In genomic region chr13:112447306-112447705, GRCh38 we compare ENCODE assay signal across 19 cellular contexts.
"Had no signal": no experiment of that assay in that cellular context is flagged by ENCODE, and none has a peak within 500 bp of the region (broad histone marks: within the 10 kb centered on the region; RNA-seq: fewer than 3 reads in every experiment).

No MANE protein-coding gene starts in this region.

- H3K4me1 ChIP-seq: left lung, psoas muscle, right lobe of liver, thyroid gland had no signal

- H3K9me3 ChIP-seq: left lung, lower lobe of right lung, psoas muscle, right lobe of liver, suprapubic skin, thyroid gland had no signal

- H3K36me3 Mint-ChIP-seq: memory B cell; naive thymus-derived CD4-positive, alpha-beta T cell; stimulated activated naive B cell treated with anti-CD40 and anti-IgM and Interleukin-4, amounts not matched to agents 10 μg/mL and 1 μg/mL and 100 μg/mL, for 72 hours; type B pancreatic cell had no signal

- ATAC-seq: lower lobe of right lung; naive thymus-derived CD4-positive, alpha-beta T cell; psoas muscle; right lobe of liver; stimulated activated naive B cell treated with anti-CD40 and anti-IgM and Interleukin-4, amounts not matched to agents 10 μg/mL and 1 μg/mL and 100 μg/mL, for 72 hours had no signal

- H3K4me3 Mint-ChIP-seq: memory B cell; naive thymus-derived CD4-positive, alpha-beta T cell; nephron progenitor cell; stimulated activated naive B cell treated with anti-CD40 and anti-IgM and Interleukin-4, amounts not matched to agents 10 μg/mL and 1 μg/mL and 100 μg/mL, for 72 hours; type B pancreatic cell had no signal

- H3K27ac ChIP-seq: hepatocyte, left lung, lower lobe of right lung, psoas muscle, right lobe of liver, suprapubic skin, thyroid gland had no signal

- H3K27ac Mint-ChIP-seq: memory B cell; nephron progenitor cell; stimulated activated naive B cell treated with anti-CD40 and anti-IgM and Interleukin-4, amounts not matched to agents 10 μg/mL and 1 μg/mL and 100 μg/mL, for 72 hours; type B pancreatic cell had no signal

- H3K4me3 ChIP-seq: hepatocyte, left lung, lower lobe of right lung, psoas muscle, right lobe of liver, suprapubic skin, thyroid gland had no signal

- H3K9me3 Mint-ChIP-seq: memory B cell; naive thymus-derived CD4-positive, alpha-beta T cell; nephron progenitor cell; stimulated activated naive B cell treated with anti-CD40 and anti-IgM and Interleukin-4, amounts not matched to agents 10 μg/mL and 1 μg/mL and 100 μg/mL, for 72 hours; type B pancreatic cell had no signal

- DNase-seq: dermis blood vessel endothelial cell; erythroblast; foreskin melanocyte; lower lobe of right lung; midbrain; nephron progenitor cell; retina; stimulated activated CD4-positive, alpha-beta T cell treated with anti-CD3 and anti-CD28 coated beads, Interleukin-2, amount 100 ng/mL, for 24 hours; stimulated activated CD4-positive, alpha-beta T cell treated with anti-CD3 and anti-CD28 coated beads, Interleukin-4, amount 100 ng/mL, for 4 hours; stimulated activated naive B cell treated with anti-CD40 and anti-IgM and Interleukin-4, amounts not matched to agents 10 μg/mL and 1 μg/mL and 100 μg/mL, for 72 hours; thyroid gland had no signal

- H3K27me3 ChIP-seq: right lobe of liver had no signal

- H3K36me3 ChIP-seq: left lung, lower lobe of right lung, right lobe of liver, suprapubic skin, thyroid gland had no signal
